ENCODE assay signal across 13 cellular contexts in genomic region chr19:2804156-2805004, GRCh38.
"Had no signal": no experiment of that assay in that cellular context is flagged by ENCODE, and none has a peak within 500 bp of the region (broad histone marks: within the 10 kb centered on the region; RNA-seq: fewer than 3 reads in every experiment).

No MANE protein-coding gene starts in this region.

- DNase-seq: activated CD4-positive, alpha-beta T cell treated with anti-CD3 and anti-CD28 coated beads, Interleukin-2, amount 50 U/mL, for 1 hour; activated naive CD4-positive, alpha-beta T cell treated with anti-CD3 and anti-CD28 coated beads, Interleukin-2, amount 10 ng/mL, durations not matched to agents 7 days and 5 days; activated T-cell treated with anti-CD3 and anti-CD28 coated beads for 4 hours; adrenal gland; gastrocnemius medialis; mammary epithelial cell; naive B cell; retina had no signal

- H3K4me1 Mint-ChIP-seq: activated naive CD4-positive, alpha-beta T cell treated with anti-CD3 and anti-CD28 coated beads, Interleukin-2, amount 10 ng/mL, durations not matched to agents 7 days and 5 days had no signal

- H3K4me3 Mint-ChIP-seq: activated naive CD4-positive, alpha-beta T cell treated with anti-CD3 and anti-CD28 coated beads, Interleukin-2, amount 10 ng/mL, durations not matched to agents 7 days and 5 days; naive B cell; stimulated activated effector memory CD8-positive, alpha-beta T cell treated with anti-CD3 and anti-CD28 coated beads, Interleukin-12 subunit alpha, Interleukin-12 subunit beta, amount 100 ng/mL, for 72 hours; type B pancreatic cell had no signal

- H3K27me3 ChIP-seq: adrenal gland, gastrocnemius medialis, heart left ventricle, neutrophil had no signal

- H3K4me3 ChIP-seq: adrenal gland, gastrocnemius medialis, heart left ventricle had no signal

- H3K4me1 ChIP-seq: adrenal gland, gastrocnemius medialis, heart left ventricle had no signal

- H3K9me3 Mint-ChIP-seq: activated naive CD4-positive, alpha-beta T cell treated with anti-CD3 and anti-CD28 coated beads, Interleukin-2, amount 10 ng/mL, durations not matched to agents 7 days and 5 days; naive B cell; stimulated activated effector memory CD8-positive, alpha-beta T cell treated with anti-CD3 and anti-CD28 coated beads, Interleukin-12 subunit alpha, Interleukin-12 subunit beta, amount 100 ng/mL, for 72 hours; type B pancreatic cell had no signal

- H3K27me3 Mint-ChIP-seq: activated naive CD4-positive, alpha-beta T cell treated with anti-CD3 and anti-CD28 coated beads, Interleukin-2, amount 10 ng/mL, durations not matched to agents 7 days and 5 days; naive B cell; type B pancreatic cell had no signal

- H3K9me3 ChIP-seq: adrenal gland, gastrocnemius medialis, heart left ventricle, neutrophil had no signal

- H3K27ac Mint-ChIP-seq: activated naive CD4-positive, alpha-beta T cell treated with anti-CD3 and anti-CD28 coated beads, Interleukin-2, amount 10 ng/mL, durations not matched to agents 7 days and 5 days; stimulated activated effector memory CD8-positive, alpha-beta T cell treated with anti-CD3 and anti-CD28 coated beads, Interleukin-12 subunit alpha, Interleukin-12 subunit beta, amount 100 ng/mL, for 72 hours; type B pancreatic cell had no signal

- H3K27ac ChIP-seq: adrenal gland, gastrocnemius medialis, heart left ventricle, neutrophil had no signal

- ATAC-seq: gastrocnemius medialis; heart left ventricle; left lobe of liver; stimulated activated effector memory CD8-positive, alpha-beta T cell treated with anti-CD3 and anti-CD28 coated beads, Interleukin-12 subunit alpha, Interleukin-12 subunit beta, amount 100 ng/mL, for 72 hours had no signal
